In the genomic region with DNA sequence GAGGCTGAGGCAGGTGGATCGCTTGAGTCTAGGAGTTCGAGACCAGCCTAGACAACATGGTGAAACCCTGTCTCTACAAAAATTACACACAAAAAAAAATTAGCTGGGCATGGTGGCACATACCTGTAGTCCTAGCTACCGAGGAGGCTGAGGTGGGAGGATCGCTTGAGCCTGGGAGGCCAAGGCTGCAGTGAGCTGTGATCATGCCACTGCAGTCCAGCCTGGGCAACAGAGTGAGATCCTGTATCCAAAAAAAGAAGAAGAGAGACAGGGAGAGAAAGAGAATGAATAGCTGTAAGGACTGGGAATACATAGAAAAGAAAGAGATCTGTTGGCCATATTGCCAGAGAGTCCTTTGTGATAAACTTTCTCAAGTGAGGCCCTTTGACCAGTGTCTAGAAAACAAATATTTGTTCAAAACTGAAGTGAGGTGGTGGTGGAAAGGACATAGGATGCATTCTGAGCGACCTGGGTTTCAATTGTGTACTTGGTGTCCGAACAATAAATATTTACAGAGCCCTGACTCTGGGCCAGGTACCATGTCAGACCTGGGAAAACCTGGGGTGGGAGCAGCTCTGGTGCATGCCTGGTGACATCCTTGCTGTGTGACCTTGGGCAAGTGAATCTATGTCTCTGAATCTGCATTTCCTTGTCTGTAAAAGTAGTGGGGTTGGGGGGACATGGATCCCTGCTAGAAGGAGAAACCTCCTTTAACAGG, we compare ENCODE assay signal across 10 cellular contexts.
DNase-seq lines count a peak whose midpoint lies in the region; ATAC-seq and TF ChIP-seq lines count a peak whose summit lies in the region.
"Had no signal": no experiment of that assay in that cellular context is flagged by ENCODE, and none has a peak within 500 bp of the region (broad histone marks: within the 10 kb centered on the region; RNA-seq: fewer than 3 reads in every experiment).

No MANE protein-coding gene starts in this region.

- POLR2A ChIA-PET in activated naive CD8-positive, alpha-beta T cell treated with anti-CD3 and anti-CD28 coated beads, Interleukin-2, amount 10 ng/mL, durations not matched to agents 7 days and 5 days (lab: Charles Lee) = interaction anchor here (0.9 to 1.0 kb wide), 3 partner anchors 24 to 40 kb away, joined by 3 to 4 read pairs (median 3); no protein-coding TSS in a partner anchor

- H3K36me3 ChIP-seq in right lobe of liver = no peaks in the 10 kb centered on the region

- DNase-seq in T-helper 2 cell treated with Interferon-gamma antibody and Interleukin-4, amounts not matched to agents 5 μg/mL and 100 μg/mL, for 36 hours (ENCODE audit: low spot score) = no peak
- DNase-seq in T-helper 2 cell = no peak
- DNase-seq in activated naive CD8-positive, alpha-beta T cell treated with anti-CD3 and anti-CD28 coated beads, Interleukin-2, amount 10 ng/mL, durations not matched to agents 7 days and 5 days = no peak
- DNase-seq in right lobe of liver = peak; percentile 68 to 91 (median 79)
- no peak for DNase-seq in NCI-H526 treated with DMSO at 0.1 percent for 48 hours (lab: John Stamatoyannopoulos, UW)
- no peak for DNase-seq in lower leg skin (ENCODE audit: low spot score in 2 of 2)
- no peak for DNase-seq in NCI-H2227 (lab: John Stamatoyannopoulos, UW; ENCODE audit: unreplicated experiment)
- DNase-seq: activated CD4-positive, CD25-positive, alpha-beta regulatory T cell had no signal

- TF ChIP-seq POLR2A in right lobe of liver (IDR thresholded peaks at IDR 0.05) (no peak), lower leg skin (IDR thresholded peaks at IDR 0.05) (no peak)

- H3K4me1 Mint-ChIP-seq in T-helper 2 cell treated with Interferon-gamma antibody and Interleukin-4, amounts not matched to agents 5 μg/mL and 100 μg/mL, for 36 hours (ENCODE audit: low read depth) = peaks cover 8% of the 10 kb centered on the region
- peaks cover 9% of the 10 kb centered on the region for H3K4me1 Mint-ChIP-seq in activated naive CD8-positive, alpha-beta T cell treated with anti-CD3 and anti-CD28 coated beads, Interleukin-2, amount 10 ng/mL, durations not matched to agents 7 days and 5 days

- H3K27me3 Mint-ChIP-seq in T-helper 2 cell treated with Interferon-gamma antibody and Interleukin-4, amounts not matched to agents 5 μg/mL and 100 μg/mL, for 36 hours (ENCODE audit: low read depth) = peaks cover 4% of the 10 kb centered on the region
- no peaks in the 10 kb centered on the region for H3K27me3 Mint-ChIP-seq in activated naive CD8-positive, alpha-beta T cell treated with anti-CD3 and anti-CD28 coated beads, Interleukin-2, amount 10 ng/mL, durations not matched to agents 7 days and 5 days

- no peaks in the 10 kb centered on the region for H3K9me3 ChIP-seq in right lobe of liver

- no peak for ATAC-seq in activated naive CD8-positive, alpha-beta T cell treated with anti-CD3 and anti-CD28 coated beads, Interleukin-2, amount 10 ng/mL, durations not matched to agents 7 days and 5 days (ENCODE audit: low read depth)
- ATAC-seq in right lobe of liver = peak; percentile 59 to 74 (median 69)

- peak overlapping the region; percentile 84 for H3K4me3 Mint-ChIP-seq in T-helper 2 cell treated with Interferon-gamma antibody and Interleukin-4, amounts not matched to agents 5 μg/mL and 100 μg/mL, for 36 hours
- H3K4me3 Mint-ChIP-seq in activated naive CD8-positive, alpha-beta T cell treated with anti-CD3 and anti-CD28 coated beads, Interleukin-2, amount 10 ng/mL, durations not matched to agents 7 days and 5 days = peak overlapping the region; percentile 84

- H3K27me3 ChIP-seq in right lobe of liver = no peaks in the 10 kb centered on the region
- H3K27me3 ChIP-seq: foreskin keratinocyte had no signal

- TF ChIP-seq CTCF in right lobe of liver (IDR thresholded peaks at IDR 0.05) = no peak
- no peak for TF ChIP-seq CTCF in lower leg skin (IDR thresholded peaks at IDR 0.05)

- intact Hi-C loops in right lobe of liver (cut with DNase I) = loop anchor here in 1 of 2 donors (5.0 kb wide), 1 partner anchor 57 kb away; no protein-coding TSS in a partner anchor
- intact Hi-C loops in lower leg skin (cut with DNase I; ENCODE audit: low total_unique reads) = loop anchor here (2.0 kb wide), 1 partner anchor 65 kb away; no protein-coding TSS in a partner anchor

- no peak overlapping the region for H3K27ac Mint-ChIP-seq in T-helper 2 cell treated with Interferon-gamma antibody and Interleukin-4, amounts not matched to agents 5 μg/mL and 100 μg/mL, for 36 hours
- H3K27ac Mint-ChIP-seq in activated naive CD8-positive, alpha-beta T cell treated with anti-CD3 and anti-CD28 coated beads, Interleukin-2, amount 10 ng/mL, durations not matched to agents 7 days and 5 days = no peak overlapping the region

- peaks cover 0 to 29% (median 0%) of the 10 kb centered on the region in 4 donors for H3K4me1 ChIP-seq in right lobe of liver

- H3K27ac ChIP-seq in right lobe of liver (peak overlapping the region; percentile 65 to 97 (median 90)), temporal lobe (ENCODE audit: low read depth, low read length) (peak overlapping the region; percentile 72)
- H3K27ac ChIP-seq: foreskin keratinocyte had no signal

- peak overlapping the region; percentile 50 to 91 (median 79) for H3K4me3 ChIP-seq in right lobe of liver
- no peak overlapping the region for H3K4me3 ChIP-seq in lower leg skin (ENCODE audit: low read depth, poor library complexity, severe bottlenecking)

- peaks cover 4% of the 10 kb centered on the region for H3K9me3 Mint-ChIP-seq in T-helper 2 cell treated with Interferon-gamma antibody and Interleukin-4, amounts not matched to agents 5 μg/mL and 100 μg/mL, for 36 hours
- no peaks in the 10 kb centered on the region for H3K9me3 Mint-ChIP-seq in activated naive CD8-positive, alpha-beta T cell treated with anti-CD3 and anti-CD28 coated beads, Interleukin-2, amount 10 ng/mL, durations not matched to agents 7 days and 5 days

- WGBS in right lobe of liver (ENCODE audit: insufficient coverage, low coverage, low lambda C conversion rate, missing lambda C conversion rate) = 60% methylated on average over 5 of the region's 6 CpGs
- WGBS in lower leg skin, 2 donors = 86 to 96% methylated on average over 6 of the region's 6 CpGs

- peaks cover 3% of the 10 kb centered on the region for H3K36me3 Mint-ChIP-seq in T-helper 2 cell treated with Interferon-gamma antibody and Interleukin-4, amounts not matched to agents 5 μg/mL and 100 μg/mL, for 36 hours (ENCODE audit: low read depth)
- peaks cover 4% of the 10 kb centered on the region for H3K36me3 Mint-ChIP-seq in activated naive CD8-positive, alpha-beta T cell treated with anti-CD3 and anti-CD28 coated beads, Interleukin-2, amount 10 ng/mL, durations not matched to agents 7 days and 5 days

Comparison
In these comparisons a context has a peak if more than half of its experiments do, and no peak if none do; other contexts are left out.
1. DNase-seq: peak in right lobe of liver (3 of 3); none in T-helper 2 cell treated with Interferon-gamma antibody and Interleukin-4, amounts not matched to agents 5 μg/mL and 100 μg/mL, for 36 hours (single experiment), T-helper 2 cell (0 of 5), activated naive CD8-positive, alpha-beta T cell treated with anti-CD3 and anti-CD28 coated beads, Interleukin-2, amount 10 ng/mL, durations not matched to agents 7 days and 5 days (single experiment), NCI-H526 treated with DMSO at 0.1 percent for 48 hours (single experiment), lower leg skin (0 of 2) and NCI-H2227 (single experiment).